21 cellular contexts compared by ENCODE assay signal in the genomic region with DNA sequence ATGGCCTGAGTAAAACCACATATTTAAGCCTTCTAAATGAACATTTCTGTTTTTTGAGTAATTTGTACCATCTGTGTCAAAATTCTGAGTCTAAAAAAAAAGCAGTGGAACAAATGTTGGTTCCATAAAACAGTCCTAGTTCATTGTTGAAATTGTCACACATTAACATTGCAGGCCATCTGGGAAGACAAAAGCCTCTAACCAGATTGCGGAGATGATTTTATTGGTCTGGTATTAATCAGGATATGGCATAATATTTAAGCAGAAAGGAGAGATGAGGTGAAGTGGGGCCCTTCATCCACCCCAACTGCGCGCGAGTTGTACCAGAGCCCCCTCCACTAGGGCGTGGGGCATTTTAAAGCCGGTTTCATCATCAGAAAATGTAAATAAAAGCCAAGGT.
"Had no signal": no experiment of that assay in that cellular context is flagged by ENCODE, and none has a peak within 500 bp of the region (broad histone marks: within the 10 kb centered on the region; RNA-seq: fewer than 3 reads in every experiment).

No MANE protein-coding gene starts in this region.

- H3K27ac ChIP-seq: coronary artery, heart left ventricle, ovary, right atrium auricular region, sigmoid colon, skin epidermis, thoracic aorta, transverse colon had no signal

- H3K9me3 ChIP-seq: heart left ventricle, ovary, right atrium auricular region, sigmoid colon, thoracic aorta, transverse colon had no signal

- ATAC-seq: heart left ventricle; stimulated activated naive B cell treated with anti-CD40 and anti-IgM and Interleukin-4, amounts not matched to agents 10 μg/mL and 1 μg/mL and 100 μg/mL, for 72 hours; stimulated activated naive CD8-positive, alpha-beta T cell treated with anti-CD3 and anti-CD28 coated beads, Interleukin-15, amount 100 ng/mL, for 72 hours had no signal

- H3K27me3 ChIP-seq: ovary, right atrium auricular region, transverse colon had no signal

- H3K4me3 ChIP-seq: coronary artery, heart left ventricle, ovary, right atrium auricular region, sigmoid colon, skin epidermis, thoracic aorta, transverse colon had no signal

- H3K36me3 ChIP-seq: heart left ventricle, ovary, right atrium auricular region, sigmoid colon, thoracic aorta, transverse colon had no signal

- DNase-seq: effector CD4-positive, alpha-beta T cell; endodermal cell; hypothalamus; kidney glomerular epithelial cell; mesendoderm; naive B cell; nucleus accumbens; ovary; sigmoid colon; stimulated activated CD4-positive, alpha-beta T cell treated with anti-CD3 and anti-CD28 coated beads, Interleukin-2, amount 100 ng/mL, for 24 hours; stimulated activated CD4-positive, alpha-beta T cell treated with anti-CD3 and anti-CD28 coated beads, Interleukin-4, amount 100 ng/mL, for 4 hours; stimulated activated naive B cell treated with anti-CD40 and anti-IgM and Interleukin-4, amounts not matched to agents 10 μg/mL and 1 μg/mL and 100 μg/mL, for 72 hours; stimulated activated naive CD8-positive, alpha-beta T cell treated with anti-CD3 and anti-CD28 coated beads, Interleukin-15, amount 100 ng/mL, for 72 hours; transverse colon had no signal

- FAIRE-seq: frontal cortex, islet of Langerhans had no signal

- H3K4me1 ChIP-seq: heart left ventricle, right atrium auricular region, sigmoid colon, transverse colon had no signal
